In genomic region chr4:168609369-168609768, GRCh38 we compare ENCODE assay signal across 1 cellular context.
TF ChIP-seq lines count a peak whose summit lies in the region.

No MANE protein-coding gene starts in this region.

TF ChIP-seq in IMR-90, 13 proteins besides CTCF, POLR2A, EP300 and RAD21 (continued from another document):
- no peak for TF ChIP-seq RCOR1 (IDR thresholded peaks at IDR 0.05; ENCODE audit: insufficient replicate concordance, low read length)
- TF ChIP-seq FOS (IDR thresholded peaks at IDR 0.05; ENCODE audit: low read depth, low read length) = no peak
- TF ChIP-seq CHD1 (IDR thresholded peaks at IDR 0.05; ENCODE audit: low read depth, low read length) = no peak
- no peak for TF ChIP-seq RFX5 (IDR thresholded peaks at IDR 0.05; ENCODE audit: low read depth, low read length)
- TF ChIP-seq BHLHE40 (IDR thresholded peaks at IDR 0.05; ENCODE audit: low read depth, low read length) = no peak
